ENCODE assay signal across 8 cellular contexts in genomic region chr4:169079942-169080827, GRCh38.
DNase-seq lines count a peak whose midpoint lies in the region; ATAC-seq and TF ChIP-seq lines count a peak whose summit lies in the region.

No MANE protein-coding gene starts in this region.

- H3K27ac ChIP-seq in adrenal gland = peak overlapping the region; percentile 6 to 73 (median 46)

- no peaks in the 10 kb centered on the region for H3K4me1 Mint-ChIP-seq in glutamatergic neuron (ENCODE audit: low read depth, unreplicated experiment)

- no peaks in the 10 kb centered on the region for H3K9me3 ChIP-seq in adrenal gland (replicated peaks in 1 of 3)

- in situ Hi-C loops in KBM-7 (cut with MboI; ENCODE audit: low pct_unique_long_range_greater_than_20kb, low sequenced_read_pairs) = no loop called here

- intact Hi-C loops in adrenal gland (cut with DNase I) = no loop called here

- H3K9me3 Mint-ChIP-seq in glutamatergic neuron (ENCODE audit: unreplicated experiment) = peaks cover 5% of the 10 kb centered on the region

- H3K4me3 ChIP-seq in GM12865 (ENCODE audit: low read depth, low read length) (peak overlapping the region; percentile 24), adrenal gland (peak overlapping the region in 1 of 4 donors; percentile 33)

- H3K4me3 Mint-ChIP-seq in glutamatergic neuron (ENCODE audit: unreplicated experiment) = no peak overlapping the region

- DNase-seq in GM12865 (ENCODE audit: low read depth) (peak; percentile 78), KBM-7 (peak; percentile 86), adrenal gland (peak; percentile 22 to 66 (median 44)), kidney tubule cell (ENCODE audit: low spot score) (peak; percentile 35), glutamatergic neuron (no peak)
- peak; percentile 10 to 19 for DNase-seq in stimulated activated CD8-positive, alpha-beta memory T cell treated with anti-CD3 and anti-CD28 coated beads, Interleukin-2, amount 100 ng/mL, for 48 hours (ENCODE audit: low read depth in 2 of 2)
- no peak for DNase-seq in activated CD4-positive, alpha-beta T cell treated with anti-CD3 and anti-CD28 coated beads, Interleukin-2, amount 50 U/mL, for 4 hours

- no peak for TF ChIP-seq CTCF in GM12865 (IDR thresholded peaks at IDR 0.05; ENCODE audit: insufficient read depth, low read depth, low read length, missing control alignments)
- no peak for TF ChIP-seq CTCF in adrenal gland (IDR thresholded peaks at IDR 0.05)
- TF ChIP-seq CTCF in glutamatergic neuron (IDR thresholded peaks at IDR 0.05; ENCODE audit: partially characterized antibody, unreplicated experiment) = no peak

- no peaks in the 10 kb centered on the region for H3K36me3 ChIP-seq in adrenal gland (replicated peaks in 1 of 2)

- H3K36me3 Mint-ChIP-seq in glutamatergic neuron (ENCODE audit: unreplicated experiment) = no peaks in the 10 kb centered on the region

- H3K27ac Mint-ChIP-seq in glutamatergic neuron (ENCODE audit: unreplicated experiment) = no peak overlapping the region

- H3K4me1 ChIP-seq in adrenal gland (replicated peaks in 1 of 2) = peaks cover 10 to 21% of the 10 kb centered on the region in 2 donors

- 18 to 64% (median 36%) methylated on average over 12 to 19 of the region's 19 CpGs for WGBS in adrenal gland, 4 donors

- peak; percentile 93 for ATAC-seq in GM21447 (IDR thresholded peaks at IDR 0.05; ENCODE audit: unreplicated experiment)

- no peaks in the 10 kb centered on the region for H3K27me3 ChIP-seq in adrenal gland

- TF ChIP-seq POLR2A in adrenal gland (IDR thresholded peaks at IDR 0.05) = no peak

- H3K27me3 Mint-ChIP-seq in glutamatergic neuron (ENCODE audit: unreplicated experiment) = peaks cover 4% of the 10 kb centered on the region

Comparison
In these comparisons a context has a peak if more than half of its experiments do, and no peak if none do; other contexts are left out.
1. DNase-seq: peak in GM12865 (single experiment), KBM-7 (single experiment), adrenal gland (7 of 7), kidney tubule cell (single experiment) and stimulated activated CD8-positive, alpha-beta memory T cell treated with anti-CD3 and anti-CD28 coated beads, Interleukin-2, amount 100 ng/mL, for 48 hours (2 of 2); none in glutamatergic neuron (single experiment) and activated CD4-positive, alpha-beta T cell treated with anti-CD3 and anti-CD28 coated beads, Interleukin-2, amount 50 U/mL, for 4 hours (0 of 2).